ENCODE assay signal across 22 cellular contexts in the genomic region with DNA sequence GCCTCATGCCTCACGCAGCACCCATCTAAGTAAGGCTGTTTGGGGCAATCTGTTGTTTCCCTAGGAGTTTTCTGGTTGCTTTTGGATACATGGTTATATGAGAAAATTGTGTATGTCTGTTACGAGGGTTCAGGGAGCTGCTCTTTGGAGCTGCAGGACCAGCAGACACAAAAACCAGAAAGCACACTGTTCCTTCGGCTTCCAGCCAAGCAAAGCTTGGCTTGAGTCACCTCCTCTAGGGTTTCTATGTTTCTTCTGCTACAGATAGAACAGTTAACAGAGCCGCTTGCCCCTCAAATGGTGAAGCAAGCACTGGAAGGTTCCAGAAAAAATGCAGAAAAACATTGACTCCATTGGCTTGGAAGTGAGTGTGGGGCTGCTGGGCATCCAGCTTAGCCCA. TPM values are rescaled to one million over a fixed set of nuclear protein-coding genes. Genes with fewer than 3 reads are reported as not detected.
DNase-seq lines count a peak whose midpoint lies in the region; ATAC-seq and TF ChIP-seq lines count a peak whose summit lies in the region.
"Had no signal": no experiment of that assay in that cellular context is flagged by ENCODE, and none has a peak within 500 bp of the region (broad histone marks: within the 10 kb centered on the region; RNA-seq: fewer than 3 reads in every experiment).

No MANE protein-coding gene starts in this region.

- 20% methylated on average over 1 of the region's 4 CpGs; no CpG with 5 or more reads in 1 of the 2 experiments for WGBS in IMR-90 (ENCODE audit: extremely low coverage in 2 of 2, insufficient read length in 1 of 2), 2 experiments

- no peak overlapping the region for H3K9ac ChIP-seq in IMR-90 (ENCODE audit: low read depth, low read length)
- H3K9ac ChIP-seq in stomach smooth muscle (ENCODE audit: low read length in 2 of 2): peak overlapping the region in 1 of 2 donors; percentile 5

- DNase-seq in IMR-90: peak; percentile 63
- peak; percentile 55 for DNase-seq in fibroblast of gingiva (ENCODE audit: low read depth)
- DNase-seq in hepatic stellate cell (ENCODE audit: low spot score): peak; percentile 39
- no peak for DNase-seq in stimulated activated effector memory CD8-positive, alpha-beta T cell treated with anti-CD3 and anti-CD28 coated beads, Interleukin-12 subunit alpha, Interleukin-12 subunit beta, amount 100 ng/mL, for 72 hours (ENCODE audit: low spot score in 2 of 2)
- no peak for DNase-seq in left lobe of liver (ENCODE audit: low spot score)
- no peak for DNase-seq in NOMO-1 treated with dmso at 0.1 percent for 144 hours (lab: John Stamatoyannopoulos, UW; ENCODE audit: unreplicated experiment)
- DNase-seq: activated CD4-positive, alpha-beta T cell treated with anti-CD3 and anti-CD28 coated beads for 4 hours; activated effector memory CD4-positive, alpha-beta T cell treated with Interleukin-2 at 50 U/mL for 16 hours; adrenal gland; CD8-positive, alpha-beta T cell; naive thymus-derived CD4-positive, alpha-beta T cell; NCI-H1417 treated with DMSO at 0.1 percent for 48 hours; NCI-H524 treated with DMSO at 0.1 percent for 48 hours; pancreas; stimulated activated CD4-positive, alpha-beta T cell treated with anti-CD3 and anti-CD28 coated beads, Interleukin-2, amount 100 ng/mL, for 24 hours; stimulated activated naive CD8-positive, alpha-beta T cell treated with anti-CD3 and anti-CD28 coated beads, Interleukin-15, Interleukin-2, amounts not matched to agents 100 U/mL and 50 U/mL, for 24 hours; SW 1271 had no signal

- no peak for TF ChIP-seq RAD21 in IMR-90 (IDR thresholded peaks at IDR 0.05; ENCODE audit: low read length)

- peak overlapping the region; percentile 54 for H2BK20ac ChIP-seq in IMR-90 (ENCODE audit: low read depth, low read length)

- H3K27ac Mint-ChIP-seq in stimulated activated effector memory CD8-positive, alpha-beta T cell treated with anti-CD3 and anti-CD28 coated beads, Interleukin-12 subunit alpha, Interleukin-12 subunit beta, amount 100 ng/mL, for 72 hours: no peak overlapping the region
- H3K27ac Mint-ChIP-seq: CD8-positive, alpha-beta T cell; naive thymus-derived CD4-positive, alpha-beta T cell had no signal

- H4K20me1 ChIP-seq in IMR-90 (ENCODE audit: insufficient read depth, low read length): peaks cover 6% of the 10 kb centered on the region; the same call in 1 of the 2 replicates

- H3K56ac ChIP-seq in IMR-90 (ENCODE audit: extremely low read depth, insufficient read depth, low read length): peak overlapping the region; percentile 44; the same call in 1 of the 2 replicates

- H3K4me3 Mint-ChIP-seq in stimulated activated effector memory CD8-positive, alpha-beta T cell treated with anti-CD3 and anti-CD28 coated beads, Interleukin-12 subunit alpha, Interleukin-12 subunit beta, amount 100 ng/mL, for 72 hours: no peak overlapping the region
- H3K4me3 Mint-ChIP-seq: CD8-positive, alpha-beta T cell; central memory CD8-positive, alpha-beta T cell; naive thymus-derived CD4-positive, alpha-beta T cell had no signal

- in situ Hi-C loops in IMR-90 (cut with MboI; ENCODE audit: low sequenced_read_pairs): no loop called here

- H2BK15ac ChIP-seq in IMR-90 (ENCODE audit: low read depth, low read length): peak overlapping the region; percentile 59; the same call in 1 of the 3 replicates

- intact Hi-C loops in IMR-90 (cut with micrococcal nuclease): loop anchor here (10.0 kb wide), 1 partner anchor 498 kb away; no protein-coding TSS in a partner anchor

- no peaks in the 10 kb centered on the region for H3K79me1 ChIP-seq in IMR-90 (ENCODE audit: low read depth in 1 of 2, low read length in 2 of 2)

- no TSS peak for BruUV-seq in IMR-90 (replicated peaks; lab: Mats Ljungman, UMichigan)

- peak overlapping the region; percentile 79 for H3K27ac ChIP-seq in IMR-90 (ENCODE audit: insufficient read depth, low read length)
- H3K27ac ChIP-seq in stomach smooth muscle (ENCODE audit: low read length): peak overlapping the region; percentile 53
- H3K27ac ChIP-seq: pancreas had no signal

- CTCF ChIA-PET in IMR-90 (lab: Yijun Ruan, JAX): no interaction called here

- peak overlapping the region; percentile 40; the same call in 1 of the 2 replicates for H4K5ac ChIP-seq in IMR-90 (ENCODE audit: low read depth, low read length)

- POLR2A ChIA-PET in IMR-90 (lab: Charles Lee; ENCODE audit: unreplicated experiment): no interaction called here

- dilution Hi-C loops in IMR-90 (cut with HindIII; ENCODE audit: low sequenced_read_pairs, unreplicated experiment): no loop called here

- peak overlapping the region; percentile 22; the same call in 1 of the 2 replicates for H3K4me2 ChIP-seq in IMR-90 (ENCODE audit: low read depth, low read length)

- no peak overlapping the region for H2AFZ ChIP-seq in IMR-90 (replicated peaks; ENCODE audit: low read length, poor library complexity)

- H2AK5ac ChIP-seq in IMR-90 (ENCODE audit: low read depth, low read length): peak overlapping the region; percentile 44; the same call in 1 of the 2 replicates

- H3K27me3 ChIP-seq in IMR-90 (ENCODE audit: control insufficient read depth, insufficient read depth, low read length) (no peaks in the 10 kb centered on the region; the same call in 1 of the 2 replicates), stomach smooth muscle (ENCODE audit: control insufficient read depth in 1 of 2, insufficient read depth in 2 of 2, low read length in 2 of 2) (no peaks in the 10 kb centered on the region)
- H3K27me3 ChIP-seq: adrenal gland, pancreas had no signal

- no peaks in the 10 kb centered on the region for H3K9me3 Mint-ChIP-seq in stimulated activated effector memory CD8-positive, alpha-beta T cell treated with anti-CD3 and anti-CD28 coated beads, Interleukin-12 subunit alpha, Interleukin-12 subunit beta, amount 100 ng/mL, for 72 hours
- H3K9me3 Mint-ChIP-seq: CD8-positive, alpha-beta T cell; central memory CD8-positive, alpha-beta T cell; naive thymus-derived CD4-positive, alpha-beta T cell had no signal

- H2BK120ac ChIP-seq in IMR-90 (ENCODE audit: low read depth, low read length): peak overlapping the region; percentile 60

- H4K91ac ChIP-seq in IMR-90 (ENCODE audit: insufficient read depth, low read depth, low read length): peak overlapping the region; percentile 71

- TF ChIP-seq POLR2A in IMR-90 (IDR thresholded peaks at IDR 0.05; ENCODE audit: low read depth, low read length): no peak

- H3K4me1 Mint-ChIP-seq in stimulated activated effector memory CD8-positive, alpha-beta T cell treated with anti-CD3 and anti-CD28 coated beads, Interleukin-12 subunit alpha, Interleukin-12 subunit beta, amount 100 ng/mL, for 72 hours: no peaks in the 10 kb centered on the region
- H3K4me1 Mint-ChIP-seq: central memory CD8-positive, alpha-beta T cell had no signal

- peak overlapping the region; percentile 69 for H3K4ac ChIP-seq in IMR-90 (ENCODE audit: low read depth, low read length)

- peak overlapping the region; percentile 59; the same call in 1 of the 2 replicates for H3K18ac ChIP-seq in IMR-90 (ENCODE audit: low read depth, low read length)

- no peak for TF ChIP-seq CTCF in IMR-90 (conservative IDR thresholded peaks at IDR 0.05; ENCODE audit: low read depth, low read length)

- H2AK9ac ChIP-seq in IMR-90 (replicated peaks; ENCODE audit: low read depth, low read length, poor library complexity): no peak overlapping the region

- H3K23ac ChIP-seq in IMR-90 (ENCODE audit: low read depth, low read length): no peak overlapping the region

- peaks cover 9% of the 10 kb centered on the region for H3K9me1 ChIP-seq in IMR-90 (ENCODE audit: insufficient read depth, low read length)

- H3K4me3 ChIP-seq in IMR-90 (ENCODE audit: insufficient read depth, low read depth, low read length) (no peak overlapping the region), stomach smooth muscle (ENCODE audit: low read length in 2 of 2) (peak overlapping the region in 1 of 2 donors; percentile 40)
- H3K4me3 ChIP-seq: adrenal gland, HAP-1, lung, pancreas had no signal

- H3K36me3 Mint-ChIP-seq in stimulated activated effector memory CD8-positive, alpha-beta T cell treated with anti-CD3 and anti-CD28 coated beads, Interleukin-12 subunit alpha, Interleukin-12 subunit beta, amount 100 ng/mL, for 72 hours: no peaks in the 10 kb centered on the region
- H3K36me3 Mint-ChIP-seq: CD8-positive, alpha-beta T cell; naive thymus-derived CD4-positive, alpha-beta T cell had no signal

- 0 out of 2 replicates have a peak overlapping the region, but pooled peaks have one; percentile 7 for H3K14ac ChIP-seq in IMR-90 (replicated peaks; ENCODE audit: low read depth, low read length)

- peak; percentile 68 for ATAC-seq in IMR-90 (ENCODE audit: low read depth)
- ATAC-seq in stimulated activated effector memory CD8-positive, alpha-beta T cell treated with anti-CD3 and anti-CD28 coated beads, Interleukin-12 subunit alpha, Interleukin-12 subunit beta, amount 100 ng/mL, for 72 hours: no peak
- ATAC-seq in left lobe of liver: no peak
- no peak for ATAC-seq in HG02763 (IDR thresholded peaks at IDR 0.05; ENCODE audit: unreplicated experiment)
- ATAC-seq: CD8-positive, alpha-beta T cell; naive thymus-derived CD4-positive, alpha-beta T cell; stimulated activated naive CD8-positive, alpha-beta T cell treated with anti-CD3 and anti-CD28 coated beads, Interleukin-15, Interleukin-2, amounts not matched to agents 100 U/mL and 50 U/mL, for 24 hours had no signal

- H2BK5ac ChIP-seq in IMR-90 (ENCODE audit: low read depth, low read length, poor library complexity, severe bottlenecking): peak overlapping the region; percentile 46

- H4K8ac ChIP-seq in IMR-90 (ENCODE audit: low read depth in 2 of 2, low read length in 2 of 2): peak overlapping the region; percentile 22 to 36; a peak in 1 of 4 replicates

- peaks cover 22% of the 10 kb centered on the region for H3K4me1 ChIP-seq in IMR-90 (ENCODE audit: control insufficient read depth, insufficient read depth, low read length)
- H3K4me1 ChIP-seq in stomach smooth muscle (ENCODE audit: control insufficient read depth, insufficient read depth, low read length): peaks cover 44% of the 10 kb centered on the region
- H3K4me1 ChIP-seq: HAP-1, pancreas had no signal

- no peaks in the 10 kb centered on the region; the same call in 1 of the 2 replicates for H3K36me3 ChIP-seq in IMR-90 (ENCODE audit: control insufficient read depth, insufficient read depth, low read length)
- H3K36me3 ChIP-seq in stomach smooth muscle (ENCODE audit: control insufficient read depth in 2 of 2, insufficient read depth in 2 of 2, low read length in 2 of 2): peaks cover 5 to 24% of the 10 kb centered on the region in 2 donors
- H3K36me3 ChIP-seq: HAP-1, pancreas had no signal

- H3K9me3 ChIP-seq in IMR-90 (ENCODE audit: control insufficient read depth, insufficient read depth, low read length) (no peaks in the 10 kb centered on the region), stomach smooth muscle (ENCODE audit: control insufficient read depth in 2 of 2, low read length in 2 of 2) (no peaks in the 10 kb centered on the region)
- H3K9me3 ChIP-seq: adrenal gland, HAP-1, pancreas had no signal

TF ChIP-seq in IMR-90, 13 proteins besides CTCF, POLR2A, EP300 and RAD21 (continues in another document):
- TF ChIP-seq MXI1 (IDR thresholded peaks at IDR 0.05; ENCODE audit: borderline replicate concordance, low read depth, low read length) (no peak), FOS (IDR thresholded peaks at IDR 0.05; ENCODE audit: low read depth, low read length) (no peak)

RNA-seq across cellular contexts. Expression of a gene that starts 49.2 kb away (rescaled TPM):
- total RNA-seq in IMR-90 (2012; rRNA removed) (29.0 and 33.3 TPM in 2 replicates), left lobe of liver (22.1 TPM)
- polyA plus RNA-seq in IMR-90 (2012; rRNA removed): 23.9 and 24.5 TPM in 2 replicates
- polyA plus RNA-seq in IMR-90 (2012; cell fraction: cytosol; rRNA removed): 16.1 and 16.4 TPM in 2 replicates
- polyA plus RNA-seq in IMR-90 (2012; cell fraction: nucleus; rRNA removed; ENCODE audit: low replicate concordance): 17.1 and 36.9 TPM in 2 replicates

Comparison
In these comparisons a context has a peak if more than half of its experiments do, and no peak if none do; other contexts are left out.
1. DNase-seq: peak in IMR-90 (single experiment), fibroblast of gingiva (single experiment) and hepatic stellate cell (single experiment); none in stimulated activated effector memory CD8-positive, alpha-beta T cell treated with anti-CD3 and anti-CD28 coated beads, Interleukin-12 subunit alpha, Interleukin-12 subunit beta, amount 100 ng/mL, for 72 hours (0 of 2), left lobe of liver (single experiment) and NOMO-1 treated with dmso at 0.1 percent for 144 hours (single experiment).